9 cellular contexts compared by ENCODE assay signal in genomic region chr12:2358986-2359658, GRCh38.
DNase-seq lines count a peak whose midpoint lies in the region; ATAC-seq, FAIRE-seq and TF ChIP-seq lines count a peak whose summit lies in the region.
"Had no signal": no experiment of that assay in that cellular context is flagged by ENCODE, and none has a peak within 500 bp of the region (broad histone marks: within the 10 kb centered on the region; RNA-seq: fewer than 3 reads in every experiment).

No MANE protein-coding gene starts in this region.

- no peaks in the 10 kb centered on the region for H3K27me3 ChIP-seq in H1 (replicated peaks in 1 of 4; ENCODE audit: control insufficient read depth in 3 of 4, extremely low read depth in 1 of 4, insufficient read depth in 3 of 4, low read length in 3 of 4)

- DNase-seq in D721Med (ENCODE audit: insufficient read length, low spot score) (no peak), NCI-H226 (peak; percentile 88), H1 (ENCODE audit: low read depth in 1 of 2, low spot score in 2 of 2) (no peak), omental fat pad (ENCODE audit: low spot score) (no peak), SKM-1 treated with dmso at 0.1 percent for 144 hours (lab: John Stamatoyannopoulos, UW; ENCODE audit: unreplicated experiment) (no peak), anterior cingulate cortex (lab: John Stamatoyannopoulos, UW) (no peak), NCI-H510A (lab: John Stamatoyannopoulos, UW) (no peak)
- DNase-seq: left colon had no signal

- H3K4me2 ChIP-seq in H1 (ENCODE audit: insufficient read depth in 1 of 2, low read depth in 2 of 2, low read length in 2 of 2), result no peak overlapping the region

- H2AFZ ChIP-seq in H1 (ENCODE audit: low read length), result no peak overlapping the region

- H2BK120ac ChIP-seq in H1 (replicated peaks; ENCODE audit: low read depth, low read length), result no peak overlapping the region

- WGBS in H1 (ENCODE audit: extremely low coverage in 1 of 2, insufficient coverage in 1 of 2, insufficient read length in 1 of 2, insufficient replicate concordance in 2 of 2, low coverage in 1 of 2, low lambda C conversion rate in 2 of 2, missing lambda C conversion rate in 1 of 2), 2 experiments, result 86 to 100% methylated on average over 1 to 8 of the region's 8 CpGs

- H2BK5ac ChIP-seq in H1 (ENCODE audit: low read depth, low read length), result no peak overlapping the region

- H3K14ac ChIP-seq in H1 (ENCODE audit: insufficient read length), result no peak overlapping the region

- 0 out of 2 replicates have a peak overlapping the region, but pooled peaks have one; percentile 1 for H2BK20ac ChIP-seq in H1 (ENCODE audit: low read length)

- no peak overlapping the region for H2BK12ac ChIP-seq in H1 (ENCODE audit: low read depth, low read length)

- no peak for TF ChIP-seq EP300 in H1 (IDR thresholded peaks at IDR 0.05; ENCODE audit: borderline replicate concordance in 1 of 2, low read depth in 2 of 2, low read length in 2 of 2)

- H3K79me2 ChIP-seq in H1 (ENCODE audit: control insufficient read depth in 1 of 2, insufficient read depth in 2 of 2, low read length in 2 of 2), result no peaks in the 10 kb centered on the region

- no peak overlapping the region for H3K27ac ChIP-seq in H1 (ENCODE audit: low read depth, low read length)

- H2AK5ac ChIP-seq in H1 (ENCODE audit: low read depth, low read length), result 0 out of 2 replicates have a peak overlapping the region, but pooled peaks have one; percentile 26

- TF ChIP-seq CTCF in D721Med (IDR thresholded peaks at IDR 0.05; ENCODE audit: insufficient read depth, missing control alignments) (peak; percentile 1), H1 (IDR thresholded peaks at IDR 0.05; ENCODE audit: control extremely low read depth in 1 of 3, insufficient read depth in 1 of 3, low read depth in 1 of 3, low read length in 3 of 3) (peak in 1 of 3 experiments; percentile 16; a peak in 1 of 4 replicates), omental fat pad (IDR thresholded peaks at IDR 0.05) (no peak)

- no peaks in the 10 kb centered on the region for H3K9me3 ChIP-seq in H1 (ENCODE audit: insufficient read depth in 2 of 2, low read depth in 1 of 2, low read length in 1 of 2)

- H3K36me3 ChIP-seq in H1 (ENCODE audit: control insufficient read depth in 2 of 4, insufficient read depth in 4 of 4, low read length in 3 of 4), result no peaks in the 10 kb centered on the region

- no peak overlapping the region for H3K9ac ChIP-seq in H1 (replicated peaks in 1 of 4; ENCODE audit: extremely low read depth in 1 of 4, low read depth in 3 of 4, low read length in 3 of 4)

- H4K5ac ChIP-seq in H1 (ENCODE audit: insufficient read length, low read depth, low read length), result no peak overlapping the region

- FAIRE-seq in D721Med (lab: Jason Lieb, UNC) (no peak), H1 (lab: Jason Lieb, UNC) (no peak)

- no peak overlapping the region for H4K8ac ChIP-seq in H1 (ENCODE audit: extremely low read depth, insufficient read depth, low read length)

- H3K56ac ChIP-seq in H1 (replicated peaks; ENCODE audit: insufficient read length, low read depth, low read length), result no peak overlapping the region

- TF ChIP-seq POLR2A in H1 (IDR thresholded peaks at IDR 0.05; ENCODE audit: control extremely low read depth in 1 of 2, low read depth in 2 of 2, low read length in 2 of 2), result no peak

- no peak overlapping the region for H4K91ac ChIP-seq in H1 (replicated peaks; ENCODE audit: insufficient read length, low read length)

- H3K4me3 ChIP-seq in H1 (ENCODE audit: extremely low read depth in 1 of 4, insufficient read depth in 2 of 4, low read depth in 3 of 4, low read length in 4 of 4), result no peak overlapping the region

- CTCF ChIA-PET in H1 (lab: Charles Lee; ENCODE audit: partially characterized antibody), result interaction anchor here (0.6 to 4.1 kb wide), 5 partner anchors 13 to 320 kb away, joined by 3 to 30 read pairs (median 5); no protein-coding TSS in a partner anchor

- H3K23me2 ChIP-seq in H1 (ENCODE audit: low read depth, low read length), result 0 out of 2 replicates have a peak, but pooled peaks cover 2% of the 10 kb centered on the region

- H3K4ac ChIP-seq in H1 (replicated peaks; ENCODE audit: insufficient read length, low read depth, low read length), result no peak overlapping the region

- H3K18ac ChIP-seq in H1 (ENCODE audit: extremely low read depth, low read length), result no peak overlapping the region; the same call in 1 of the 2 replicates

- H3K4me1 ChIP-seq in H1 (replicated peaks in 1 of 4; ENCODE audit: control insufficient read depth in 3 of 4, insufficient read depth in 4 of 4, low read length in 3 of 4), result peaks cover 0 to under 1% (median 0%) of the 10 kb centered on the region in 4 experiments; a peak in 1 of 7 replicates

- H3K23ac ChIP-seq in H1 (ENCODE audit: insufficient read length), result no peak overlapping the region

- peak; percentile 18 to 23; a peak in 3 of 4 replicates for TF ChIP-seq RAD21 in H1 (IDR thresholded peaks at IDR 0.05 in 1 of 2, conservative IDR thresholded peaks at IDR 0.05 in 1 of 2; ENCODE audit: low read depth in 2 of 2, low read length in 2 of 2)

- peak; percentile 70 for ATAC-seq in omental fat pad (ENCODE audit: low FRiP score)
- ATAC-seq in HG03139 (IDR thresholded peaks at IDR 0.05; ENCODE audit: unreplicated experiment), result no peak

- no peak overlapping the region for H2BK15ac ChIP-seq in H1 (ENCODE audit: low read length)

- no peaks in the 10 kb centered on the region for H4K20me1 ChIP-seq in H1 (replicated peaks in 1 of 2; ENCODE audit: control insufficient read depth in 1 of 2, insufficient read depth in 2 of 2, low read length in 2 of 2)

- POLR2A ChIA-PET in H1 (lab: Charles Lee; ENCODE audit: partially characterized antibody), result no interaction called here

- H3K79me1 ChIP-seq in H1 (ENCODE audit: low read depth, low read length), result no peaks in the 10 kb centered on the region

TF ChIP-seq in H1, 55 proteins besides CTCF, POLR2A, EP300 and RAD21:
- TF ChIP-seq TAF7 (optimal IDR thresholded peaks at IDR 0.05; ENCODE audit: borderline replicate concordance, low read depth, low read length) (no peak), NANOG (IDR thresholded peaks at IDR 0.05; ENCODE audit: insufficient read depth, low read depth, low read length, poor library complexity, severe bottlenecking) (no peak), MAFK (IDR thresholded peaks at IDR 0.05; ENCODE audit: low read depth, low read length) (no peak), JUND (IDR thresholded peaks at IDR 0.05; ENCODE audit: low read length) (no peak), KDM1A (IDR thresholded peaks at IDR 0.05; ENCODE audit: borderline replicate concordance, low read length) (no peak), POLR2AphosphoS5 (IDR thresholded peaks at IDR 0.05; ENCODE audit: low read depth, low read length) (no peak), HDAC6 (IDR thresholded peaks at IDR 0.05; ENCODE audit: low read depth, low read length) (no peak), NRF1 (IDR thresholded peaks at IDR 0.05; ENCODE audit: low read depth, low read length) (no peak), YY1 (IDR thresholded peaks at IDR 0.05; ENCODE audit: low read depth, low read length) (no peak), SIX5 (IDR thresholded peaks at IDR 0.05; ENCODE audit: low read depth, low read length) (no peak), TCF12 (IDR thresholded peaks at IDR 0.05; ENCODE audit: low read depth, low read length) (no peak), GTF2F1 (IDR thresholded peaks at IDR 0.05; ENCODE audit: borderline replicate concordance, low read depth, low read length) (no peak), EZH2 (IDR thresholded peaks at IDR 0.05; ENCODE audit: low read depth, low read length, severe bottlenecking) (no peak), E2F6 (IDR thresholded peaks at IDR 0.05) (no peak)
